1 cellular context compared by ENCODE assay signal in the genomic region with DNA sequence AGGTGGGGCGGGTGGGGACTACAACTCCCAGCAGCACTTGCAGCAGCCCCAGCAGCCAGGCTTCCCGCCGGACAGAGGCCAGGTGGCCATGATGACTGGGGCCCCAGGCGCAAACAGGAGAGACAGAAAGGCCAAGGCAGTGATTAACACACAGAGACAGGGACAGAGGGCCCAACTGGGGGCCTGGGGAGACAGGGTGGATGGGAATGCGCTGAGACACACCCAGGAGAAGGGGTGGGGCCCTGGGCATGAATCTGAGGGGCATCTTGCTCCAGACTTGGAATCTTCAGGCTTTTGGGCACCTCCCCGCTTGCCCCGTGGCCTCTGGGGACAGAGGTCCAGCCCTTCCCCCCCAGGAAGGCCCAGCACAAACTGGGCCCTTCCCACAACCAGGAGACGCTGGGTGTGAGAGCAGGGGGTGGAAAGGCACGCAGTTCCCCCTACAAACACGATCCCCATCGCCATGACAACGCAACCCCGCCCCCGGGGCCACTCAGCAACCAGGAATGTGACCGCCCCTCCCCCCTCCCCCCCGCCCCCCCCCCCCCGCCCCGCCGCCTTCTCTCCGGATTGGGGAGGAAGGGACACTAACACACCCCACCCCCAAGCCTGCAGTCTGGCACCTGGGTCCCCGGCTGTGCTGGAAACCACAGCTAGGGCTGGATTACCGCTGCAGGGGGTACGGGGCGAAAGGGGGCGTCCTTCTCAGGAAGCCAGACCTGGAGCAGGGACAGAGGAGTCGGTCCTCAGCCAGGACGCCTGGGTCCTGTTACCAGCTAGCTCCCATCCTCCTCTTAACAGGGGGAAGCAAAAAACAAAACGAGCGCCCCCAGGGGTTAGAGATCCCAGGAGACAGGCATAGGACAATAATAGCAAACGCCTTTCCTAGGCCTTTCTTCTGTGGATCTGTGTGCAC.
TF ChIP-seq lines count a peak whose summit lies in the region.

No MANE protein-coding gene starts in this region.

TF ChIP-seq in HepG2, 621 proteins besides CTCF, POLR2A, EP300 and RAD21 (continued from another document and continues in another):
- TF ChIP-seq, protein P1, sequence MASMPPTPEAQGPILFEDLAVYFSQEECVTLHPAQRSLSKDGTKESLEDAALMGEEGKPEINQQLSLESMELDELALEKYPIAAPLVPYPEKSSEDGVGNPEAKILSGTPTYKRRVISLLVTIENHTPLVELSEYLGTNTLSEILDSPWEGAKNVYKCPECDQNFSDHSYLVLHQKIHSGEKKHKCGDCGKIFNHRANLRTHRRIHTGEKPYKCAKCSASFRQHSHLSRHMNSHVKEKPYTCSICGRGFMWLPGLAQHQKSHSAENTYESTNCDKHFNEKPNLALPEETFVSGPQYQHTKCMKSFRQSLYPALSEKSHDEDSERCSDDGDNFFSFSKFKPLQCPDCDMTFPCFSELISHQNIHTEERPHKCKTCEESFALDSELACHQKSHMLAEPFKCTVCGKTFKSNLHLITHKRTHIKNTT (CRISPR knock-in tag; IDR thresholded peaks at IDR 0.05): no peak
- TF ChIP-seq, protein P2, sequence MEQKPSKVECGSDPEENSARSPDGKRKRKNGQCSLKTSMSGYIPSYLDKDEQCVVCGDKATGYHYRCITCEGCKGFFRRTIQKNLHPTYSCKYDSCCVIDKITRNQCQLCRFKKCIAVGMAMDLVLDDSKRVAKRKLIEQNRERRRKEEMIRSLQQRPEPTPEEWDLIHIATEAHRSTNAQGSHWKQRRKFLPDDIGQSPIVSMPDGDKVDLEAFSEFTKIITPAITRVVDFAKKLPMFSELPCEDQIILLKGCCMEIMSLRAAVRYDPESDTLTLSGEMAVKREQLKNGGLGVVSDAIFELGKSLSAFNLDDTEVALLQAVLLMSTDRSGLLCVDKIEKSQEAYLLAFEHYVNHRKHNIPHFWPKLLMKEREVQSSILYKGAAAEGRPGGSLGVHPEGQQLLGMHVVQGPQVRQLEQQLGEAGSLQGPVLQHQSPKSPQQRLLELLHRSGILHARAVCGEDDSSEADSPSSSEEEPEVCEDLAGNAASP (CRISPR knock-in tag; IDR thresholded peaks at IDR 0.05; ENCODE audit: borderline replicate concordance): 0 out of 2 replicates have a peak, but pooled peaks have one; percentile 13
- TF ChIP-seq KLF12 (CRISPR knock-in tag; IDR thresholded peaks at IDR 0.05; ENCODE audit: borderline replicate concordance) (no peak), ZNF33B (CRISPR knock-in tag; IDR thresholded peaks at IDR 0.05) (no peak), RBFOX2 (IDR thresholded peaks at IDR 0.05; ENCODE audit: low read depth, low read length) (peak; percentile 64), ZBTB20 (CRISPR knock-in tag; IDR thresholded peaks at IDR 0.05; ENCODE audit: borderline replicate concordance, low read depth) (no peak), ZSCAN31 (CRISPR knock-in tag; IDR thresholded peaks at IDR 0.05; ENCODE audit: low read depth) (no peak), PLRG1 (conservative IDR thresholded peaks at IDR 0.05) (no peak), MXI1 (IDR thresholded peaks at IDR 0.05; ENCODE audit: borderline replicate concordance, low read depth, low read length) (peak; percentile 93), FOXM1 (CRISPR knock-in tag; IDR thresholded peaks at IDR 0.05) (no peak), RORA (CRISPR knock-in tag; IDR thresholded peaks at IDR 0.05) (no peak), RFXAP (CRISPR knock-in tag; IDR thresholded peaks at IDR 0.05; ENCODE audit: borderline replicate concordance) (no peak), ASH2L (IDR thresholded peaks at IDR 0.05; ENCODE audit: insufficient read length, low read depth, low read length) (peak; percentile 62), FOSL2 (CRISPR knock-in tag; IDR thresholded peaks at IDR 0.05) (peak; percentile 78), ZSCAN30 (CRISPR knock-in tag; IDR thresholded peaks at IDR 0.05) (no peak)
- TF ChIP-seq, protein P3, sequence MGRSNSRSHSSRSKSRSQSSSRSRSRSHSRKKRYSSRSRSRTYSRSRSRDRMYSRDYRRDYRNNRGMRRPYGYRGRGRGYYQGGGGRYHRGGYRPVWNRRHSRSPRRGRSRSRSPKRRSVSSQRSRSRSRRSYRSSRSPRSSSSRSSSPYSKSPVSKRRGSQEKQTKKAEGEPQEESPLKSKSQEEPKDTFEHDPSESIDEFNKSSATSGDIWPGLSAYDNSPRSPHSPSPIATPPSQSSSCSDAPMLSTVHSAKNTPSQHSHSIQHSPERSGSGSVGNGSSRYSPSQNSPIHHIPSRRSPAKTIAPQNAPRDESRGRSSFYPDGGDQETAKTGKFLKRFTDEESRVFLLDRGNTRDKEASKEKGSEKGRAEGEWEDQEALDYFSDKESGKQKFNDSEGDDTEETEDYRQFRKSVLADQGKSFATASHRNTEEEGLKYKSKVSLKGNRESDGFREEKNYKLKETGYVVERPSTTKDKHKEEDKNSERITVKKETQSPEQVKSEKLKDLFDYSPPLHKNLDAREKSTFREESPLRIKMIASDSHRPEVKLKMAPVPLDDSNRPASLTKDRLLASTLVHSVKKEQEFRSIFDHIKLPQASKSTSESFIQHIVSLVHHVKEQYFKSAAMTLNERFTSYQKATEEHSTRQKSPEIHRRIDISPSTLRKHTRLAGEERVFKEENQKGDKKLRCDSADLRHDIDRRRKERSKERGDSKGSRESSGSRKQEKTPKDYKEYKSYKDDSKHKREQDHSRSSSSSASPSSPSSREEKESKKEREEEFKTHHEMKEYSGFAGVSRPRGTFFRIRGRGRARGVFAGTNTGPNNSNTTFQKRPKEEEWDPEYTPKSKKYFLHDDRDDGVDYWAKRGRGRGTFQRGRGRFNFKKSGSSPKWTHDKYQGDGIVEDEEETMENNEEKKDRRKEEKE (IDR thresholded peaks at IDR 0.05): no peak
- TF ChIP-seq, protein P4, sequence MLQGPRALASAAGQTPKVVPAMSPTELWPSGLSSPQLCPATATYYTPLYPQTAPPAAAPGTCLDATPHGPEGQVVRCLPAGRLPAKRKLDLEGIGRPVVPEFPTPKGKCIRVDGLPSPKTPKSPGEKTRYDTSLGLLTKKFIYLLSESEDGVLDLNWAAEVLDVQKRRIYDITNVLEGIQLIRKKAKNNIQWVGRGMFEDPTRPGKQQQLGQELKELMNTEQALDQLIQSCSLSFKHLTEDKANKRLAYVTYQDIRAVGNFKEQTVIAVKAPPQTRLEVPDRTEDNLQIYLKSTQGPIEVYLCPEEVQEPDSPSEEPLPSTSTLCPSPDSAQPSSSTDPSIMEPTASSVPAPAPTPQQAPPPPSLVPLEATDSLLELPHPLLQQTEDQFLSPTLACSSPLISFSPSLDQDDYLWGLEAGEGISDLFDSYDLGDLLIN (CRISPR knock-in tag; IDR thresholded peaks at IDR 0.05; ENCODE audit: borderline replicate concordance): no peak
- TF ChIP-seq, protein P5, sequence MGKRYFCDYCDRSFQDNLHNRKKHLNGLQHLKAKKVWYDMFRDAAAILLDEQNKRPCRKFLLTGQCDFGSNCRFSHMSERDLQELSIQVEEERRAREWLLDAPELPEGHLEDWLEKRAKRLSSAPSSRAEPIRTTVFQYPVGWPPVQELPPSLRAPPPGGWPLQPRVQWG (CRISPR knock-in tag; IDR thresholded peaks at IDR 0.05; ENCODE audit: borderline replicate concordance, low read depth): no peak
- TF ChIP-seq, protein P6, sequence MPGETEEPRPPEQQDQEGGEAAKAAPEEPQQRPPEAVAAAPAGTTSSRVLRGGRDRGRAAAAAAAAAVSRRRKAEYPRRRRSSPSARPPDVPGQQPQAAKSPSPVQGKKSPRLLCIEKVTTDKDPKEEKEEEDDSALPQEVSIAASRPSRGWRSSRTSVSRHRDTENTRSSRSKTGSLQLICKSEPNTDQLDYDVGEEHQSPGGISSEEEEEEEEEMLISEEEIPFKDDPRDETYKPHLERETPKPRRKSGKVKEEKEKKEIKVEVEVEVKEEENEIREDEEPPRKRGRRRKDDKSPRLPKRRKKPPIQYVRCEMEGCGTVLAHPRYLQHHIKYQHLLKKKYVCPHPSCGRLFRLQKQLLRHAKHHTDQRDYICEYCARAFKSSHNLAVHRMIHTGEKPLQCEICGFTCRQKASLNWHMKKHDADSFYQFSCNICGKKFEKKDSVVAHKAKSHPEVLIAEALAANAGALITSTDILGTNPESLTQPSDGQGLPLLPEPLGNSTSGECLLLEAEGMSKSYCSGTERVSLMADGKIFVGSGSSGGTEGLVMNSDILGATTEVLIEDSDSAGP (CRISPR knock-in tag; IDR thresholded peaks at IDR 0.05; ENCODE audit: borderline replicate concordance): peak; percentile 28; the same call in 1 of the 2 replicates
- TF ChIP-seq, protein P7, sequence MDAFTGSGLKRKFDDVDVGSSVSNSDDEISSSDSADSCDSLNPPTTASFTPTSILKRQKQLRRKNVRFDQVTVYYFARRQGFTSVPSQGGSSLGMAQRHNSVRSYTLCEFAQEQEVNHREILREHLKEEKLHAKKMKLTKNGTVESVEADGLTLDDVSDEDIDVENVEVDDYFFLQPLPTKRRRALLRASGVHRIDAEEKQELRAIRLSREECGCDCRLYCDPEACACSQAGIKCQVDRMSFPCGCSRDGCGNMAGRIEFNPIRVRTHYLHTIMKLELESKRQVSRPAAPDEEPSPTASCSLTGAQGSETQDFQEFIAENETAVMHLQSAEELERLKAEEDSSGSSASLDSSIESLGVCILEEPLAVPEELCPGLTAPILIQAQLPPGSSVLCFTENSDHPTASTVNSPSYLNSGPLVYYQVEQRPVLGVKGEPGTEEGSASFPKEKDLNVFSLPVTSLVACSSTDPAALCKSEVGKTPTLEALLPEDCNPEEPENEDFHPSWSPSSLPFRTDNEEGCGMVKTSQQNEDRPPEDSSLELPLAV (CRISPR knock-in tag; conservative IDR thresholded peaks at IDR 0.05; ENCODE audit: low read depth): no peak
- TF ChIP-seq, protein P8, sequence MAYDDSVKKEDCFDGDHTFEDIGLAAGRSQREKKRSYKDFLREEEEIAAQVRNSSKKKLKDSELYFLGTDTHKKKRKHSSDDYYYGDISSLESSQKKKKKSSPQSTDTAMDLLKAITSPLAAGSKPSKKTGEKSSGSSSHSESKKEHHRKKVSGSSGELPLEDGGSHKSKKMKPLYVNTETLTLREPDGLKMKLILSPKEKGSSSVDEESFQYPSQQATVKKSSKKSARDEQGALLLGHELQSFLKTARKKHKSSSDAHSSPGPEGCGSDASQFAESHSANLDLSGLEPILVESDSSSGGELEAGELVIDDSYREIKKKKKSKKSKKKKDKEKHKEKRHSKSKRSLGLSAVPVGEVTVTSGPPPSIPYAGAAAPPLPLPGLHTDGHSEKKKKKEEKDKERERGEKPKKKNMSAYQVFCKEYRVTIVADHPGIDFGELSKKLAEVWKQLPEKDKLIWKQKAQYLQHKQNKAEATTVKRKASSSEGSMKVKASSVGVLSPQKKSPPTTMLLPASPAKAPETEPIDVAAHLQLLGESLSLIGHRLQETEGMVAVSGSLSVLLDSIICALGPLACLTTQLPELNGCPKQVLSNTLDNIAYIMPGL (CRISPR knock-in tag; IDR thresholded peaks at IDR 0.05; ENCODE audit: borderline replicate concordance in 1 of 2, low read depth in 1 of 2): 0 out of 4 replicates have a peak, but pooled peaks of 1 of the 2 experiments have one; percentile 7
- TF ChIP-seq, protein P9, sequence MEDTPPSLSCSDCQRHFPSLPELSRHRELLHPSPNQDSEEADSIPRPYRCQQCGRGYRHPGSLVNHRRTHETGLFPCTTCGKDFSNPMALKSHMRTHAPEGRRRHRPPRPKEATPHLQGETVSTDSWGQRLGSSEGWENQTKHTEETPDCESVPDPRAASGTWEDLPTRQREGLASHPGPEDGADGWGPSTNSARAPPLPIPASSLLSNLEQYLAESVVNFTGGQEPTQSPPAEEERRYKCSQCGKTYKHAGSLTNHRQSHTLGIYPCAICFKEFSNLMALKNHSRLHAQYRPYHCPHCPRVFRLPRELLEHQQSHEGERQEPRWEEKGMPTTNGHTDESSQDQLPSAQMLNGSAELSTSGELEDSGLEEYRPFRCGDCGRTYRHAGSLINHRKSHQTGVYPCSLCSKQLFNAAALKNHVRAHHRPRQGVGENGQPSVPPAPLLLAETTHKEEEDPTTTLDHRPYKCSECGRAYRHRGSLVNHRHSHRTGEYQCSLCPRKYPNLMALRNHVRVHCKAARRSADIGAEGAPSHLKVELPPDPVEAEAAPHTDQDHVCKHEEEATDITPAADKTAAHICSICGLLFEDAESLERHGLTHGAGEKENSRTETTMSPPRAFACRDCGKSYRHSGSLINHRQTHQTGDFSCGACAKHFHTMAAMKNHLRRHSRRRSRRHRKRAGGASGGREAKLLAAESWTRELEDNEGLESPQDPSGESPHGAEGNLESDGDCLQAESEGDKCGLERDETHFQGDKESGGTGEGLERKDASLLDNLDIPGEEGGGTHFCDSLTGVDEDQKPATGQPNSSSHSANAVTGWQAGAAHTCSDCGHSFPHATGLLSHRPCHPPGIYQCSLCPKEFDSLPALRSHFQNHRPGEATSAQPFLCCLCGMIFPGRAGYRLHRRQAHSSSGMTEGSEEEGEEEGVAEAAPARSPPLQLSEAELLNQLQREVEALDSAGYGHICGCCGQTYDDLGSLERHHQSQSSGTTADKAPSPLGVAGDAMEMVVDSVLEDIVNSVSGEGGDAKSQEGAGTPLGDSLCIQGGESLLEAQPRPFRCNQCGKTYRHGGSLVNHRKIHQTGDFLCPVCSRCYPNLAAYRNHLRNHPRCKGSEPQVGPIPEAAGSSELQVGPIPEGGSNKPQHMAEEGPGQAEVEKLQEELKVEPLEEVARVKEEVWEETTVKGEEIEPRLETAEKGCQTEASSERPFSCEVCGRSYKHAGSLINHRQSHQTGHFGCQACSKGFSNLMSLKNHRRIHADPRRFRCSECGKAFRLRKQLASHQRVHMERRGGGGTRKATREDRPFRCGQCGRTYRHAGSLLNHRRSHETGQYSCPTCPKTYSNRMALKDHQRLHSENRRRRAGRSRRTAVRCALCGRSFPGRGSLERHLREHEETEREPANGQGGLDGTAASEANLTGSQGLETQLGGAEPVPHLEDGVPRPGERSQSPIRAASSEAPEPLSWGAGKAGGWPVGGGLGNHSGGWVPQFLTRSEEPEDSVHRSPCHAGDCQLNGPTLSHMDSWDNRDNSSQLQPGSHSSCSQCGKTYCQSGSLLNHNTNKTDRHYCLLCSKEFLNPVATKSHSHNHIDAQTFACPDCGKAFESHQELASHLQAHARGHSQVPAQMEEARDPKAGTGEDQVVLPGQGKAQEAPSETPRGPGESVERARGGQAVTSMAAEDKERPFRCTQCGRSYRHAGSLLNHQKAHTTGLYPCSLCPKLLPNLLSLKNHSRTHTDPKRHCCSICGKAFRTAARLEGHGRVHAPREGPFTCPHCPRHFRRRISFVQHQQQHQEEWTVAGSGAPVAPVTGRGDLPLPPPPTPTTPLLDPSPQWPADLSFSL (CRISPR knock-in tag; IDR thresholded peaks at IDR 0.05): no peak
- TF ChIP-seq, protein P10, sequence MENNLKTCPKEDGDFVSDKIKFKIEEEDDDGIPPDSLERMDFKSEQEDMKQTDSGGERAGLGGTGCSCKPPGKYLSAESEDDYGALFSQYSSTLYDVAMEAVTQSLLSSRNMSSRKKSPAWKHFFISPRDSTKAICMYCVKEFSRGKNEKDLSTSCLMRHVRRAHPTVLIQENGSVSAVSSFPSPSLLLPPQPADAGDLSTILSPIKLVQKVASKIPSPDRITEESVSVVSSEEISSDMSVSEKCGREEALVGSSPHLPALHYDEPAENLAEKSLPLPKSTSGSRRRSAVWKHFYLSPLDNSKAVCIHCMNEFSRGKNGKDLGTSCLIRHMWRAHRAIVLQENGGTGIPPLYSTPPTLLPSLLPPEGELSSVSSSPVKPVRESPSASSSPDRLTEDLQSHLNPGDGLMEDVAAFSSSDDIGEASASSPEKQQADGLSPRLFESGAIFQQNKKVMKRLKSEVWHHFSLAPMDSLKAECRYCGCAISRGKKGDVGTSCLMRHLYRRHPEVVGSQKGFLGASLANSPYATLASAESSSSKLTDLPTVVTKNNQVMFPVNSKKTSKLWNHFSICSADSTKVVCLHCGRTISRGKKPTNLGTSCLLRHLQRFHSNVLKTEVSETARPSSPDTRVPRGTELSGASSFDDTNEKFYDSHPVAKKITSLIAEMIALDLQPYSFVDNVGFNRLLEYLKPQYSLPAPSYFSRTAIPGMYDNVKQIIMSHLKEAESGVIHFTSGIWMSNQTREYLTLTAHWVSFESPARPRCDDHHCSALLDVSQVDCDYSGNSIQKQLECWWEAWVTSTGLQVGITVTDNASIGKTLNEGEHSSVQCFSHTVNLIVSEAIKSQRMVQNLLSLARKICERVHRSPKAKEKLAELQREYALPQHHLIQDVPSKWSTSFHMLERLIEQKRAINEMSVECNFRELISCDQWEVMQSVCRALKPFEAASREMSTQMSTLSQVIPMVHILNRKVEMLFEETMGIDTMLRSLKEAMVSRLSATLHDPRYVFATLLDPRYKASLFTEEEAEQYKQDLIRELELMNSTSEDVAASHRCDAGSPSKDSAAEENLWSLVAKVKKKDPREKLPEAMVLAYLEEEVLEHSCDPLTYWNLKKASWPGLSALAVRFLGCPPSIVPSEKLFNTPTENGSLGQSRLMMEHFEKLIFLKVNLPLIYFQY (CRISPR knock-in tag; IDR thresholded peaks at IDR 0.05; ENCODE audit: borderline replicate concordance): no peak
